In genomic region chr3:4978966-4979400, GRCh38 we compare ENCODE assay signal across 8 cellular contexts. TPM values are rescaled to one million over a fixed set of nuclear protein-coding genes. Genes with fewer than 3 reads are reported as not detected.
DNase-seq lines count a peak whose midpoint lies in the region; TF ChIP-seq lines count a peak whose summit lies in the region.

No MANE protein-coding gene starts in this region.

- H3K4me1 ChIP-seq in cardiac muscle cell (ENCODE audit: low read depth) = peaks cover 28% of the 10 kb centered on the region
- peaks cover 20% of the 10 kb centered on the region for H3K4me1 ChIP-seq in parathyroid adenoma
- no peaks in the 10 kb centered on the region for H3K4me1 ChIP-seq in urinary bladder (ENCODE audit: insufficient read depth)

- H3K9me3 ChIP-seq in cardiac muscle cell (ENCODE audit: low read depth) (no peaks in the 10 kb centered on the region), parathyroid adenoma (ENCODE audit: control insufficient read depth, low read length) (no peaks in the 10 kb centered on the region)

- H3K4me3 ChIP-seq in cardiac muscle cell = peak overlapping the region; percentile 67
- H3K4me3 ChIP-seq in parathyroid adenoma (ENCODE audit: low read depth, low read length) = peak overlapping the region; percentile 68
- H3K4me3 ChIP-seq in urinary bladder (ENCODE audit: low read depth, low read length) = peak overlapping the region; percentile 65

- H3K9ac ChIP-seq in parathyroid adenoma = peak overlapping the region; percentile 51

- TF ChIP-seq CTCF in cardiac muscle cell (IDR thresholded peaks at IDR 0.05; ENCODE audit: low read depth, low read length) (no peak), parathyroid adenoma (IDR thresholded peaks at IDR 0.05) (no peak)

- peaks cover 11% of the 10 kb centered on the region for H3K79me2 ChIP-seq in parathyroid adenoma

- DNase-seq in GDM1 (lab: John Stamatoyannopoulos, UW) (peak; percentile 88), GOT3 (lab: John Stamatoyannopoulos, UW) (peak; percentile 95), Kasumi-1 (lab: John Stamatoyannopoulos, UW) (peak; percentile 82 to 83), SKM-1 (lab: John Stamatoyannopoulos, UW; ENCODE audit: unreplicated experiment) (peak; percentile 84), cardiac muscle cell (ENCODE audit: low read depth in 1 of 2, low spot score in 1 of 2) (peak; percentile 92 to 99)
- DNase-seq in activated naive CD8-positive, alpha-beta T cell treated with anti-CD3 and anti-CD28 coated beads, Interleukin-2, amount 50 U/mL, for 16 hours (ENCODE audit: low read depth, low spot score) = peak; percentile 89

- H2AFZ ChIP-seq in parathyroid adenoma = peak overlapping the region; percentile 78

- H3K27ac ChIP-seq in cardiac muscle cell (peak overlapping the region; percentile 97), parathyroid adenoma (peak overlapping the region; percentile 98), urinary bladder (ENCODE audit: low read depth) (peak overlapping the region; percentile 94)

- peaks cover 2% of the 10 kb centered on the region for H3K36me3 ChIP-seq in cardiac muscle cell
- H3K36me3 ChIP-seq in parathyroid adenoma (ENCODE audit: control insufficient read depth, insufficient read depth, low read length) = no peaks in the 10 kb centered on the region
- H3K36me3 ChIP-seq in urinary bladder (ENCODE audit: insufficient read depth) = no peaks in the 10 kb centered on the region

- H3K27me3 ChIP-seq in cardiac muscle cell (no peaks in the 10 kb centered on the region), parathyroid adenoma (ENCODE audit: control insufficient read depth, insufficient read depth, low read length) (no peaks in the 10 kb centered on the region)

- H3K4me2 ChIP-seq in parathyroid adenoma (ENCODE audit: low read length) = peak overlapping the region; percentile 89

- WGBS in urinary bladder = 2% methylated on average over 27 of the region's 27 CpGs

RNA-seq across cellular contexts. Expression of gene BHLHE40, which starts 0.3 kb away (rescaled TPM):
- total RNA-seq in cardiac muscle cell = 15.3 and 18.4 TPM in 2 replicates
- polyA plus RNA-seq in cardiac muscle cell = 11.7 and 15.0 TPM in 2 replicates
- 35.7 TPM for total RNA-seq in urinary bladder
- 57.4 TPM for polyA plus RNA-seq in urinary bladder

Comparison
In these comparisons a context has a peak if more than half of its experiments do, and no peak if none do; other contexts are left out.
1. Peak in every context shown above with its lines: DNase-seq, H3K4me3 ChIP-seq and H3K27ac ChIP-seq.